Comparison of ENCODE assay signal across 25 cellular contexts in genomic region chr4:38007645-38008044, GRCh38. TPM values are rescaled to one million over a fixed set of nuclear protein-coding genes. Genes with fewer than 3 reads are reported as not detected.
DNase-seq lines count a peak whose midpoint lies in the region; ATAC-seq and TF ChIP-seq lines count a peak whose summit lies in the region.
"Had no signal": no experiment of that assay in that cellular context is flagged by ENCODE, and none has a peak within 500 bp of the region (broad histone marks: within the 10 kb centered on the region; RNA-seq: fewer than 3 reads in every experiment).

No MANE protein-coding gene starts in this region.

- H3K27me3 Mint-ChIP-seq in natural killer cell (ENCODE audit: low read depth in 2 of 2) (no peaks in the 10 kb centered on the region), immature natural killer cell (ENCODE audit: low read depth in 3 of 3) (peaks cover 0 to 2% (median 0%) of the 10 kb centered on the region in 3 donors)
- no peaks in the 10 kb centered on the region for H3K27me3 Mint-ChIP-seq in natural killer cell treated with Interleukin-12 subunit alpha and Interleukin-12 subunit beta and Interleukin-15 and Interleukin-18, amount 100 ng/mL, for 72 hours

- no peak overlapping the region for H3K27ac ChIP-seq in neuronal stem cell (replicated peaks; ENCODE audit: low read length)
- H3K27ac ChIP-seq: 22Rv1; BLaER1 treated with 17β-estradiol and CSF1 and Interleukin-3, amounts not matched to agents 10 nM and 100 nM; HL-60; KMS-11; Peyer's patch; SJCRH30 had no signal

- H4K8ac ChIP-seq in neuronal stem cell (ENCODE audit: low read depth, low read length), result no peak overlapping the region

- no peak overlapping the region for H2BK5ac ChIP-seq in neuronal stem cell (ENCODE audit: low read length)

- TF ChIP-seq CTCF in natural killer cell (IDR thresholded peaks at IDR 0.05), result no peak

- peak overlapping the region; percentile 34 for H3K23ac ChIP-seq in neuronal stem cell (ENCODE audit: low read depth, low read length, poor library complexity)

- H2AK5ac ChIP-seq in neuronal stem cell (ENCODE audit: low read depth, low read length), result no peak overlapping the region

- H3K27me3 ChIP-seq in neuronal stem cell (ENCODE audit: control insufficient read depth in 3 of 3, insufficient read depth in 3 of 3, low read depth in 1 of 3, low read length in 3 of 3), result no peaks in the 10 kb centered on the region
- H3K27me3 ChIP-seq: BLaER1 treated with 17β-estradiol and CSF1 and Interleukin-3, amounts not matched to agents 10 nM and 100 nM; Peyer's patch; SJCRH30 had no signal

- no peak overlapping the region for H3K9ac ChIP-seq in neuronal stem cell (ENCODE audit: low read depth, low read length, poor library complexity)
- H3K9ac ChIP-seq: BLaER1 treated with 17β-estradiol and CSF1 and Interleukin-3, amounts not matched to agents 10 nM and 100 nM; KMS-11 had no signal

- H2BK120ac ChIP-seq in neuronal stem cell (ENCODE audit: low read depth, low read length), result no peak overlapping the region

- no peak for DNase-seq in natural killer cell
- no peak for DNase-seq in natural killer cell treated with Interleukin-12 subunit alpha and Interleukin-12 subunit beta and Interleukin-15 and Interleukin-18, amount 100 ng/mL, for 72 hours (ENCODE audit: low spot score)
- DNase-seq in immature natural killer cell, result no peak
- DNase-seq in neuronal stem cell (ENCODE audit: low spot score), result no peak
- DNase-seq in left lobe of liver (ENCODE audit: low spot score), result no peak
- DNase-seq in OCI-M1 (lab: John Stamatoyannopoulos, UW), result no peak
- no peak for DNase-seq in NCI-H2081 (lab: John Stamatoyannopoulos, UW)
- DNase-seq in anterior cingulate cortex (lab: John Stamatoyannopoulos, UW), result no peak
- DNase-seq: ACHN; CD8-positive, alpha-beta T cell; DND-41; H7; MV-4-11; NCI-H1105 treated with DMSO at 0.1 percent for 48 hours; NCI-H187; NCI-H2107; Peyer's patch; SJCRH30 had no signal

- no CpG with 5 or more reads among the region's 5 CpGs for WGBS in neuronal stem cell (ENCODE audit: extremely low coverage in 2 of 2, insufficient read length in 2 of 2, insufficient replicate concordance in 1 of 2), 2 donors

- H3K36me3 ChIP-seq in neuronal stem cell (replicated peaks in 1 of 2; ENCODE audit: control insufficient read depth in 2 of 2, insufficient read depth in 2 of 2, low read length in 2 of 2), result no peaks in the 10 kb centered on the region
- H3K36me3 ChIP-seq: Peyer's patch, SJCRH30 had no signal

- peak overlapping the region; percentile 14 for H3K4me3 Mint-ChIP-seq in natural killer cell
- H3K4me3 Mint-ChIP-seq in natural killer cell treated with Interleukin-12 subunit alpha and Interleukin-12 subunit beta and Interleukin-15 and Interleukin-18, amount 100 ng/mL, for 72 hours, result no peak overlapping the region
- peak overlapping the region in 4 of 5 donors; percentile 0 to 38 (median 8) for H3K4me3 Mint-ChIP-seq in immature natural killer cell
- H3K4me3 Mint-ChIP-seq: CD8-positive, alpha-beta T cell had no signal

- H3K9me3 ChIP-seq in neuronal stem cell (replicated peaks in 1 of 2; ENCODE audit: control insufficient read depth in 2 of 2, insufficient read depth in 1 of 2, low read depth in 1 of 2, low read length in 2 of 2), result no peaks in the 10 kb centered on the region
- H3K9me3 ChIP-seq: BLaER1 treated with 17β-estradiol and CSF1 and Interleukin-3, amounts not matched to agents 10 nM and 100 nM; Peyer's patch; SJCRH30 had no signal

- ATAC-seq in natural killer cell (no peak), left lobe of liver (no peak)
- ATAC-seq in natural killer cell treated with Interleukin-12 subunit alpha and Interleukin-12 subunit beta and Interleukin-15 and Interleukin-18, amount 100 ng/mL, for 72 hours, result no peak
- ATAC-seq: CD8-positive, alpha-beta T cell had no signal

- intact Hi-C loops in natural killer cell (cut with micrococcal nuclease), result no loop called here

- H3K9me3 Mint-ChIP-seq in natural killer cell (no peaks in the 10 kb centered on the region), immature natural killer cell (no peaks in the 10 kb centered on the region)
- no peaks in the 10 kb centered on the region for H3K9me3 Mint-ChIP-seq in natural killer cell treated with Interleukin-12 subunit alpha and Interleukin-12 subunit beta and Interleukin-15 and Interleukin-18, amount 100 ng/mL, for 72 hours
- H3K9me3 Mint-ChIP-seq: CD8-positive, alpha-beta T cell had no signal

- H3K79me1 ChIP-seq in neuronal stem cell (ENCODE audit: low read depth, low read length), result peaks cover 3% of the 10 kb centered on the region

- no peak overlapping the region for H3K4me2 ChIP-seq in neuronal stem cell (ENCODE audit: insufficient read depth, low read length, poor library complexity, severe bottlenecking)
- H3K4me2 ChIP-seq: BLaER1 treated with 17β-estradiol and CSF1 and Interleukin-3, amounts not matched to agents 10 nM and 100 nM; KMS-11 had no signal

- no peak overlapping the region for H4K91ac ChIP-seq in neuronal stem cell (ENCODE audit: low read depth, low read length, poor library complexity)

- H2BK12ac ChIP-seq in neuronal stem cell (ENCODE audit: low read length), result no peak overlapping the region

- peak overlapping the region; percentile 13 for H3K18ac ChIP-seq in neuronal stem cell (ENCODE audit: low read length)

- peak overlapping the region; percentile 41 for H3K14ac ChIP-seq in neuronal stem cell (ENCODE audit: low read length)

- H3K27ac Mint-ChIP-seq in natural killer cell, result peak overlapping the region in 1 of 2 donors; percentile 69
- peak overlapping the region in 1 of 2 donors; percentile 10 for H3K27ac Mint-ChIP-seq in natural killer cell treated with Interleukin-12 subunit alpha and Interleukin-12 subunit beta and Interleukin-15 and Interleukin-18, amount 100 ng/mL, for 72 hours
- peak overlapping the region in 5 of 6 donors; percentile 5 to 60 (median 22) for H3K27ac Mint-ChIP-seq in immature natural killer cell
- H3K27ac Mint-ChIP-seq: CD8-positive, alpha-beta T cell had no signal

- peaks cover 55 to 61% of the 10 kb centered on the region in 2 donors for H3K4me1 Mint-ChIP-seq in natural killer cell
- peaks cover 43 to 46% of the 10 kb centered on the region in 2 donors for H3K4me1 Mint-ChIP-seq in natural killer cell treated with Interleukin-12 subunit alpha and Interleukin-12 subunit beta and Interleukin-15 and Interleukin-18, amount 100 ng/mL, for 72 hours (ENCODE audit: low read depth in 2 of 2)
- peaks cover 64 to 77% of the 10 kb centered on the region in 2 donors for H3K4me1 Mint-ChIP-seq in immature natural killer cell

- H3K4me1 ChIP-seq in neuronal stem cell (ENCODE audit: control insufficient read depth in 2 of 2, insufficient read depth in 1 of 2, low read depth in 1 of 2, low read length in 2 of 2), result peaks cover 5 to 21% of the 10 kb centered on the region in 2 donors

- H2AFZ ChIP-seq in neuronal stem cell (ENCODE audit: low read length), result no peak overlapping the region

- H3K4me3 ChIP-seq in neuronal stem cell (ENCODE audit: low read length in 2 of 2), result no peak overlapping the region
- H3K4me3 ChIP-seq: BLaER1 treated with 17β-estradiol and CSF1 and Interleukin-3, amounts not matched to agents 10 nM and 100 nM; Peyer's patch; SJCRH30 had no signal

- no peak overlapping the region for H2BK15ac ChIP-seq in neuronal stem cell (ENCODE audit: low read length)

- H3K36me3 Mint-ChIP-seq in natural killer cell (no peaks in the 10 kb centered on the region), immature natural killer cell (peaks cover 0 to 4% (median 0%) of the 10 kb centered on the region in 3 donors)
- no peaks in the 10 kb centered on the region for H3K36me3 Mint-ChIP-seq in natural killer cell treated with Interleukin-12 subunit alpha and Interleukin-12 subunit beta and Interleukin-15 and Interleukin-18, amount 100 ng/mL, for 72 hours

- no peak overlapping the region for H3K4ac ChIP-seq in neuronal stem cell (ENCODE audit: low read length)

RNA-seq across cellular contexts. Expression of gene PTTG2, which starts 47.4 kb away (rescaled TPM):
- total RNA-seq in natural killer cell (1 to 10 TPM in 2 of 3 donors, under 1 TPM in 1; 0.82 to 1.5 (median 1.2) TPM), left lobe of liver (not detected)
- total RNA-seq in natural killer cell treated with Interleukin-12 subunit alpha and Interleukin-12 subunit beta and Interleukin-15 and Interleukin-18, amount 100 ng/mL, for 72 hours, result 1 to 10 TPM; 1.6 to 3.2 TPM
- not detected for polyA plus RNA-seq in immature natural killer cell
- not detected for polyA plus RNA-seq in neuronal stem cell (2013, experiment 1 of 2)
- not detected for polyA plus RNA-seq in neuronal stem cell (2013, experiment 2 of 2)
- total RNA-seq: G401, H7, HT1080, NCI-H460, SJCRH30 had no signal
